Comparison of ENCODE assay signal across 3 cellular contexts in the genomic region with DNA sequence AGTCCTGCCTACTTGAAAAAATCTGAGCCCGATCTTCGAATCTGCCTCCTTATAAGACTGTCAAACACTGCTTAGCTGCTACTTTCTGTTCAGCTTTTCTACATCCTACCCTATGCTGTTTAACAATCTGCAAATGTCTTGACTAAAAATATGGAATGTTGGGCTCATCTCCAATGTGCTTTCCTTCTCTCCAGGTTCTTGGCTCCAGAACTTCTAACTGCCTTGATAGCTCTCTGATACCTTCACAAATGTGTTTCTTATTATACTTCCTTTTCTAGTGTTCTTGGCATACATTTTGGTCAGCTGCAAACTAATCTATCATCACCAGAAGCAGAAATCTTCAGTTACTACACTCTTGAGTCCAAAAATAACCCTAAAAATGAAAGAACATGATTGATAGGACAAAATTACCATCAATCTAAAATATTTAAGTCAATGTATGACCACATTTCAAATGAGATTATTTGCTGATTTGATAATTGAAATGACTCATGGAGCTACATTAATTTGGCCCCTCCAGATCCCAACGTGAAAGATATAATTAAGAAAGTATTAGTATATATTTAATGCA.
TF ChIP-seq lines count a peak whose summit lies in the region.

No MANE protein-coding gene starts in this region.

TF ChIP-seq in SK-N-SH treated with all-trans-retinoic acid at 6 μM for 48 hours, 23 proteins besides CTCF, POLR2A, EP300 and RAD21 (continued from another document and continues in another):
- TF ChIP-seq, protein P1, sequence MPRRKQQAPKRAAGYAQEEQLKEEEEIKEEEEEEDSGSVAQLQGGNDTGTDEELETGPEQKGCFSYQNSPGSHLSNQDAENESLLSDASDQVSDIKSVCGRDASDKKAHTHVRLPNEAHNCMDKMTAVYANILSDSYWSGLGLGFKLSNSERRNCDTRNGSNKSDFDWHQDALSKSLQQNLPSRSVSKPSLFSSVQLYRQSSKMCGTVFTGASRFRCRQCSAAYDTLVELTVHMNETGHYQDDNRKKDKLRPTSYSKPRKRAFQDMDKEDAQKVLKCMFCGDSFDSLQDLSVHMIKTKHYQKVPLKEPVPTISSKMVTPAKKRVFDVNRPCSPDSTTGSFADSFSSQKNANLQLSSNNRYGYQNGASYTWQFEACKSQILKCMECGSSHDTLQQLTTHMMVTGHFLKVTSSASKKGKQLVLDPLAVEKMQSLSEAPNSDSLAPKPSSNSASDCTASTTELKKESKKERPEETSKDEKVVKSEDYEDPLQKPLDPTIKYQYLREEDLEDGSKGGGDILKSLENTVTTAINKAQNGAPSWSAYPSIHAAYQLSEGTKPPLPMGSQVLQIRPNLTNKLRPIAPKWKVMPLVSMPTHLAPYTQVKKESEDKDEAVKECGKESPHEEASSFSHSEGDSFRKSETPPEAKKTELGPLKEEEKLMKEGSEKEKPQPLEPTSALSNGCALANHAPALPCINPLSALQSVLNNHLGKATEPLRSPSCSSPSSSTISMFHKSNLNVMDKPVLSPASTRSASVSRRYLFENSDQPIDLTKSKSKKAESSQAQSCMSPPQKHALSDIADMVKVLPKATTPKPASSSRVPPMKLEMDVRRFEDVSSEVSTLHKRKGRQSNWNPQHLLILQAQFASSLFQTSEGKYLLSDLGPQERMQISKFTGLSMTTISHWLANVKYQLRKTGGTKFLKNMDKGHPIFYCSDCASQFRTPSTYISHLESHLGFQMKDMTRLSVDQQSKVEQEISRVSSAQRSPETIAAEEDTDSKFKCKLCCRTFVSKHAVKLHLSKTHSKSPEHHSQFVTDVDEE (CRISPR knock-in tag; IDR thresholded peaks at IDR 0.05): 0 out of 2 replicates have a peak, but pooled peaks have one; percentile 44
- TF ChIP-seq ESRRG (CRISPR knock-in tag; IDR thresholded peaks at IDR 0.05): no peak
- TF ChIP-seq ARNTL (CRISPR knock-in tag; IDR thresholded peaks at IDR 0.05; ENCODE audit: borderline replicate concordance, low read depth): no peak
- TF ChIP-seq ISL1 (CRISPR knock-in tag; IDR thresholded peaks at IDR 0.05): peak; percentile 82
- no peak for TF ChIP-seq BACH2 (CRISPR knock-in tag; IDR thresholded peaks at IDR 0.05; ENCODE audit: borderline replicate concordance)
- no peak for TF ChIP-seq ZNF8 (CRISPR knock-in tag; IDR thresholded peaks at IDR 0.05)
- TF ChIP-seq GLIS3 (CRISPR knock-in tag; IDR thresholded peaks at IDR 0.05): no peak
- TF ChIP-seq ZNF565 (CRISPR knock-in tag; conservative IDR thresholded peaks at IDR 0.05; ENCODE audit: low read depth): no peak
- no peak for TF ChIP-seq ZNF70 (CRISPR knock-in tag; IDR thresholded peaks at IDR 0.05)
- TF ChIP-seq, protein P2, sequence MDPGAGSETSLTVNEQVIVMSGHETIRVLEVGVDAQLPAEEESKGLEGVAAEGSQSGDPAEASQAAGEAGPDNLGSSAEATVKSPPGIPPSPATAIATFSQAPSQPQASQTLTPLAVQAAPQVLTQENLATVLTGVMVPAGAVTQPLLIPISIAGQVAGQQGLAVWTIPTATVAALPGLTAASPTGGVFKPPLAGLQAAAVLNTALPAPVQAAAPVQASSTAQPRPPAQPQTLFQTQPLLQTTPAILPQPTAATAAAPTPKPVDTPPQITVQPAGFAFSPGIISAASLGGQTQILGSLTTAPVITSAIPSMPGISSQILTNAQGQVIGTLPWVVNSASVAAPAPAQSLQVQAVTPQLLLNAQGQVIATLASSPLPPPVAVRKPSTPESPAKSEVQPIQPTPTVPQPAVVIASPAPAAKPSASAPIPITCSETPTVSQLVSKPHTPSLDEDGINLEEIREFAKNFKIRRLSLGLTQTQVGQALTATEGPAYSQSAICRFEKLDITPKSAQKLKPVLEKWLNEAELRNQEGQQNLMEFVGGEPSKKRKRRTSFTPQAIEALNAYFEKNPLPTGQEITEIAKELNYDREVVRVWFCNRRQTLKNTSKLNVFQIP (CRISPR knock-in tag; IDR thresholded peaks at IDR 0.05; ENCODE audit: borderline replicate concordance, low read depth): no peak; the same call in 1 of the 2 replicates
- TF ChIP-seq ZFP3 (CRISPR knock-in tag; IDR thresholded peaks at IDR 0.05): no peak
- no peak for TF ChIP-seq ZC3H10 (CRISPR knock-in tag; IDR thresholded peaks at IDR 0.05)
- peak; percentile 72; the same call in 1 of the 2 replicates for TF ChIP-seq TCF4 (CRISPR knock-in tag; IDR thresholded peaks at IDR 0.05; ENCODE audit: borderline replicate concordance)

TF ChIP-seq in SK-N-SH, 30 proteins besides CTCF, POLR2A, EP300 and RAD21 (continued from another document):
- TF ChIP-seq, protein P3, sequence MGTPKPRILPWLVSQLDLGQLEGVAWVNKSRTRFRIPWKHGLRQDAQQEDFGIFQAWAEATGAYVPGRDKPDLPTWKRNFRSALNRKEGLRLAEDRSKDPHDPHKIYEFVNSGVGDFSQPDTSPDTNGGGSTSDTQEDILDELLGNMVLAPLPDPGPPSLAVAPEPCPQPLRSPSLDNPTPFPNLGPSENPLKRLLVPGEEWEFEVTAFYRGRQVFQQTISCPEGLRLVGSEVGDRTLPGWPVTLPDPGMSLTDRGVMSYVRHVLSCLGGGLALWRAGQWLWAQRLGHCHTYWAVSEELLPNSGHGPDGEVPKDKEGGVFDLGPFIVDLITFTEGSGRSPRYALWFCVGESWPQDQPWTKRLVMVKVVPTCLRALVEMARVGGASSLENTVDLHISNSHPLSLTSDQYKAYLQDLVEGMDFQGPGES (IDR thresholded peaks at IDR 0.05; ENCODE audit: low read depth, low read length): no peak
TF ChIP-seq in SK-N-SH: peak in this region for 0.

TF ChIP-seq in K562, 482 proteins besides CTCF, POLR2A, EP300 and RAD21 (continued from another document):
- TF ChIP-seq PBX2 (CRISPR knock-in tag; IDR thresholded peaks at IDR 0.05; ENCODE audit: low read depth): no peak
- 0 out of 2 replicates have a peak, but pooled peaks have one; percentile 7 for TF ChIP-seq PBX2 (tag; conservative IDR thresholded peaks at IDR 0.05; ENCODE audit: low read depth)
